ENCODE assay signal across 10 cellular contexts in the genomic region with DNA sequence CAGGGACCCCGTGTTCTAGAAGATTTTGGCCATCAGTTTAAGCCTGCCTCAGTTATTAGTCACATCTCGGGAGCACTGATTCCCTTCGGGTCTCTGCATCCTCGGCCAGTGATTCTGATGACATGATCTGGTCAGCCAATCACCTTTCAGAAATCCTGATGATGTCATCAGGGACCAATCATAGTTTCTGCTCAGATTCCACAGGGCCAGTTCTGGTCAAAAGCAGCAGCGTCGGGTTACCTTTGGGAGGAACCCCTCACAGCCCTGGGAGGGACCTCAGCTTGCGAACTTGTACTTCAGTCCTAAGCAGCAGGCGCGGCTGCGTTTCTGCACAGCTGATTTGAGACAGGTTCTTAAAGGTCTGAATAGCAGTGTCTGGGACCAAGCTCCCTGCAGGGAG. TPM values are rescaled to one million over a fixed set of nuclear protein-coding genes. Genes with fewer than 3 reads are reported as not detected.
DNase-seq lines count a peak whose midpoint lies in the region; ATAC-seq, FAIRE-seq and TF ChIP-seq lines count a peak whose summit lies in the region.
"Had no signal": no experiment of that assay in that cellular context is flagged by ENCODE, and none has a peak within 500 bp of the region (broad histone marks: within the 10 kb centered on the region; RNA-seq: fewer than 3 reads in every experiment).

No MANE protein-coding gene starts in this region.

- TF ChIP-seq CTCF in endothelial cell of umbilical vein (IDR thresholded peaks at IDR 0.05; ENCODE audit: extremely low read depth in 1 of 2, insufficient read depth in 1 of 2, low read depth in 1 of 2, low read length in 2 of 2) (no peak), HepG2 (CRISPR knock-in tag; IDR thresholded peaks at IDR 0.05) (no peak), upper lobe of right lung (IDR thresholded peaks at IDR 0.05) (no peak)

- H3K36me3 ChIP-seq in endothelial cell of umbilical vein (ENCODE audit: control insufficient read depth in 2 of 2, extremely low read depth in 1 of 2, insufficient read depth in 2 of 2, low read length in 2 of 2) = no peaks in the 10 kb centered on the region
- H3K36me3 ChIP-seq in HepG2 (replicated peaks in 1 of 2; ENCODE audit: control insufficient read depth in 1 of 2, insufficient read depth in 2 of 2, low read length in 2 of 2) = peaks cover under 1 to 3% of the 10 kb centered on the region in 2 experiments; a peak in 4 of 5 replicates
- H3K36me3 ChIP-seq in upper lobe of right lung = peaks cover 10% of the 10 kb centered on the region

- dilution Hi-C loops in endothelial cell of umbilical vein (cut with MboI; ENCODE audit: extremely low pct_ligation_motif_present, low sequenced_read_pairs) = no loop called here

- FAIRE-seq in endothelial cell of umbilical vein (lab: Jason Lieb, UNC) (peak; percentile 18), HepG2 (lab: Jason Lieb, UNC) (no peak)
- FAIRE-seq: islet of Langerhans had no signal

- H3K9me3 ChIP-seq in endothelial cell of umbilical vein (replicated peaks; ENCODE audit: control insufficient read depth, insufficient read depth, low read length) (no peaks in the 10 kb centered on the region), HepG2 (ENCODE audit: low read length) (no peaks in the 10 kb centered on the region), upper lobe of right lung (no peaks in the 10 kb centered on the region)

- TF ChIP-seq EP300 in HepG2 (IDR thresholded peaks at IDR 0.05; ENCODE audit: low read depth in 2 of 2, low read length in 2 of 2) = no peak
- TF ChIP-seq EP300 in HepG2 (CRISPR knock-in tag; IDR thresholded peaks at IDR 0.05; ENCODE audit: borderline replicate concordance) = no peak

- H2AFZ ChIP-seq in endothelial cell of umbilical vein (ENCODE audit: low read depth, low read length) (no peak overlapping the region), HepG2 (ENCODE audit: low read length) (no peak overlapping the region)

- no peaks in the 10 kb centered on the region for H3K9me1 ChIP-seq in endothelial cell of umbilical vein (replicated peaks; ENCODE audit: control insufficient read depth, extremely low read depth, insufficient read depth, low read length)

- H3K4me1 ChIP-seq in endothelial cell of umbilical vein (ENCODE audit: control insufficient read depth, extremely low read depth, insufficient read depth, low read length) (no peaks in the 10 kb centered on the region), HepG2 (ENCODE audit: insufficient read depth, low read length) (peaks cover 18% of the 10 kb centered on the region), upper lobe of right lung (peaks cover 5% of the 10 kb centered on the region)

- no peak overlapping the region for H3K4me2 ChIP-seq in endothelial cell of umbilical vein (ENCODE audit: insufficient read depth, low read length)
- H3K4me2 ChIP-seq in HepG2 (ENCODE audit: low read depth, low read length) = no peak overlapping the region

- ATAC-seq in HepG2 (no peak), upper lobe of right lung (no peak)

- in situ Hi-C loops in ACHN (cut with HindIII; ENCODE audit: low pct_ligation_motif_present, low pct_unique_long_range_greater_than_20kb, low sequenced_read_pairs) = no loop called here
- in situ Hi-C loops in HepG2 (cut with HindIII; ENCODE audit: extremely low pct_ligation_motif_present, low pct_unique_long_range_greater_than_20kb) = no loop called here

- BruUV-seq in endothelial cell of umbilical vein (replicated peaks; lab: Mats Ljungman, UMichigan) = no TSS peak
- BruUV-seq in HepG2 (replicated peaks; lab: Mats Ljungman, UMichigan) = no TSS peak

- intact Hi-C loops in endothelial cell of umbilical vein (cut with micrococcal nuclease) (no loop called here), HepG2 (cut with micrococcal nuclease; ENCODE audit: unreplicated experiment) (no loop called here), upper lobe of right lung (cut with DNase I) (no loop called here)

- no peaks in the 10 kb centered on the region for H4K20me1 ChIP-seq in endothelial cell of umbilical vein (replicated peaks; ENCODE audit: control insufficient read depth, extremely low read depth, insufficient read depth, low read length)
- no peaks in the 10 kb centered on the region for H4K20me1 ChIP-seq in HepG2 (ENCODE audit: insufficient read depth, low read length)

- TF ChIP-seq RAD21 in HepG2 (CRISPR knock-in tag; IDR thresholded peaks at IDR 0.05) = no peak

- H3K27ac ChIP-seq in endothelial cell of umbilical vein (ENCODE audit: insufficient read depth, low read depth, low read length) = no peak overlapping the region
- no peak overlapping the region for H3K27ac ChIP-seq in HepG2 (ENCODE audit: extremely low read length, insufficient read depth, low read length)
- no peak overlapping the region for H3K27ac ChIP-seq in upper lobe of right lung

- no peak overlapping the region for H3K9ac ChIP-seq in endothelial cell of umbilical vein (replicated peaks; ENCODE audit: extremely low read depth, insufficient read depth, low read length)
- H3K9ac ChIP-seq in HepG2 (ENCODE audit: insufficient read depth, low read depth, low read length) = no peak overlapping the region

- H3K27me3 ChIP-seq in endothelial cell of umbilical vein (ENCODE audit: control insufficient read depth in 2 of 2, insufficient read depth in 2 of 2, low read length in 2 of 2) (no peaks in the 10 kb centered on the region), HepG2 (ENCODE audit: control insufficient read depth in 1 of 2, insufficient read depth in 2 of 2, low read length in 2 of 2) (no peaks in the 10 kb centered on the region), upper lobe of right lung (no peaks in the 10 kb centered on the region)

- TF ChIP-seq POLR2A in endothelial cell of umbilical vein (IDR thresholded peaks at IDR 0.05; ENCODE audit: low read depth, low read length) = no peak
- no peak for TF ChIP-seq POLR2A in HepG2 (IDR thresholded peaks at IDR 0.05; ENCODE audit: insufficient read depth in 1 of 2, low read depth in 2 of 2, low read length in 2 of 2)

- POLR2A ChIA-PET in endothelial cell of umbilical vein (lab: Charles Lee) (no interaction called here), HepG2 (lab: Yijun Ruan, JAX) (no interaction called here)

- H3K79me2 ChIP-seq in endothelial cell of umbilical vein (ENCODE audit: control insufficient read depth, insufficient read depth, low read length) = no peaks in the 10 kb centered on the region
- H3K79me2 ChIP-seq in HepG2 (ENCODE audit: insufficient read depth, low read length) = no peaks in the 10 kb centered on the region

- 96% methylated on average over 10 of the region's 10 CpGs for WGBS in HepG2 (ENCODE audit: low lambda C conversion rate)

- DNase-seq in ACHN = peak; percentile 75
- peak; percentile 72 for DNase-seq in NCI-H226
- no peak for DNase-seq in endothelial cell of umbilical vein (ENCODE audit: low read depth, low spot score)
- no peak for DNase-seq in HepG2 (ENCODE audit: low spot score)
- DNase-seq in upper lobe of right lung = no peak
- DNase-seq in foreskin melanocyte = no peak
- no peak for DNase-seq in islet precursor cell
- no peak for DNase-seq in NCI-H69 (lab: John Stamatoyannopoulos, UW)
- DNase-seq: activated CD4-positive, alpha-beta T cell treated with anti-CD3 and anti-CD28 coated beads, Interleukin-2, amount 50 U/mL, for 48 hours had no signal

- CTCF ChIA-PET in endothelial cell of umbilical vein (lab: Charles Lee) (no interaction called here), HepG2 (lab: Yijun Ruan, JAX; ENCODE audit: low intra/inter-chr PET ratio, low total read pairs) (no interaction called here)

- H3K4me3 ChIP-seq in endothelial cell of umbilical vein (replicated peaks in 1 of 3; ENCODE audit: insufficient read depth in 1 of 3, low read depth in 1 of 3, low read length in 3 of 3) (no peak overlapping the region), HepG2 (replicated peaks in 1 of 3; ENCODE audit: insufficient read depth in 1 of 3, low read depth in 2 of 3, low read length in 3 of 3) (no peak overlapping the region), upper lobe of right lung (no peak overlapping the region)

RNA-seq across cellular contexts. Expression of gene KDM8, which starts 13.9 kb away (rescaled TPM):
- 8.4 and 8.9 TPM in 2 replicates for total RNA-seq in endothelial cell of umbilical vein
- polyA plus RNA-seq in endothelial cell of umbilical vein = 5.1 TPM in 2 replicates
- 4.0 and 4.6 TPM in 2 replicates for polyA plus RNA-seq in endothelial cell of umbilical vein (2011; cell fraction: cytosol; rRNA removed)
- 14.0 and 15.0 TPM in 2 replicates for polyA plus RNA-seq in endothelial cell of umbilical vein (2011; cell fraction: nucleus; rRNA removed)
- 2.7 and 4.2 TPM in 2 replicates for polyA plus RNA-seq in endothelial cell of umbilical vein (2012)
- polyA minus RNA-seq in endothelial cell of umbilical vein = 6.4 and 24.7 TPM in 2 replicates
- 2.8 TPM for polyA minus RNA-seq in endothelial cell of umbilical vein (2011; cell fraction: cytosol; rRNA and poly(A)+ RNA removed)
- polyA minus RNA-seq in endothelial cell of umbilical vein (2011; cell fraction: nucleus; rRNA and poly(A)+ RNA removed) = 12.1 and 13.0 TPM in 2 replicates
- total RNA-seq in HepG2 (2016; rRNA removed; fragmentation: Illumina TruSeq; extraction: Trizol) = 5.2 and 8.6 TPM in 2 replicates
- 4.8 and 8.6 TPM in 2 replicates for total RNA-seq in HepG2 (2016; cell fraction: cytosol; rRNA removed; fragmentation: Illumina TruSeq; extraction: Trizol; ENCODE audit: low read depth)
- total RNA-seq in HepG2 (2016; cell fraction: insoluble cytoplasmic fraction; rRNA removed; fragmentation: Illumina TruSeq; extraction: Trizol) = 6.8 and 8.9 TPM in 2 replicates
- total RNA-seq in HepG2 (2016; cell fraction: membrane; rRNA removed; fragmentation: Illumina TruSeq; extraction: Trizol) = 5.4 and 6.5 TPM in 2 replicates
- total RNA-seq in HepG2 (2016; cell fraction: nucleus; rRNA removed; fragmentation: Illumina TruSeq; extraction: Trizol) = 10.5 and 11.8 TPM in 2 replicates
- 3.3 and 4.0 TPM in 2 replicates for polyA plus RNA-seq in HepG2 (2011; rRNA removed)
- 1.7 and 1.8 TPM in 2 replicates for polyA plus RNA-seq in HepG2 (2011; cell fraction: cytosol; rRNA removed)
- polyA plus RNA-seq in HepG2 (2011; cell fraction: nucleus; rRNA removed) = 18.0 and 23.0 TPM in 2 replicates
- polyA plus RNA-seq in HepG2 (2012) = 3.3 and 3.7 TPM in 2 replicates
- 1.4 and 2.0 TPM in 2 replicates for polyA plus RNA-seq in HepG2 (2016; cell fraction: cytosol; fragmentation: Illumina TruSeq; extraction: Trizol; ENCODE audit: low read depth)
- polyA plus RNA-seq in HepG2 (2016; cell fraction: insoluble cytoplasmic fraction; fragmentation: Illumina TruSeq; extraction: Trizol; ENCODE audit: low read depth) = 8.2 and 9.2 TPM in 2 replicates
- 2.7 and 2.8 TPM in 2 replicates for polyA plus RNA-seq in HepG2 (2016; cell fraction: membrane; fragmentation: Illumina TruSeq; extraction: Trizol; ENCODE audit: low read depth)
- polyA plus RNA-seq in HepG2 (2016; cell fraction: nucleus; fragmentation: Illumina TruSeq; extraction: Trizol; ENCODE audit: insufficient read depth, low read depth) = 14.1 and 16.6 TPM in 2 replicates
- polyA minus RNA-seq in HepG2 (2011; rRNA and poly(A)+ RNA removed; ENCODE audit: low replicate concordance) = 8.5 and 15.7 TPM in 2 replicates
- polyA minus RNA-seq in HepG2 (2011; cell fraction: cytosol; rRNA and poly(A)+ RNA removed) = 1.7 and 2.4 TPM in 2 replicates
- 13.1 and 14.7 TPM in 2 replicates for polyA minus RNA-seq in HepG2 (2011; cell fraction: nucleus; rRNA and poly(A)+ RNA removed)
- 6.1 TPM for total RNA-seq in upper lobe of right lung

RNA-seq across cellular contexts. Expression of gene NSMCE1, which starts 51.3 kb away (rescaled TPM):
- 42.0 and 46.4 TPM in 2 replicates for total RNA-seq in endothelial cell of umbilical vein
- 21.9 and 23.8 TPM in 2 replicates for polyA plus RNA-seq in endothelial cell of umbilical vein
- 28.7 and 36.9 TPM in 2 replicates for polyA plus RNA-seq in endothelial cell of umbilical vein (2011; cell fraction: cytosol; rRNA removed)
- 15.8 and 16.2 TPM in 2 replicates for polyA plus RNA-seq in endothelial cell of umbilical vein (2011; cell fraction: nucleus; rRNA removed)
- 51.1 and 71.1 TPM in 2 replicates for polyA plus RNA-seq in endothelial cell of umbilical vein (2012)
- 29.8 and 36.0 TPM in 2 replicates for polyA minus RNA-seq in endothelial cell of umbilical vein
- polyA minus RNA-seq in endothelial cell of umbilical vein (2011; cell fraction: cytosol; rRNA and poly(A)+ RNA removed) = 21.2 TPM
- polyA minus RNA-seq in endothelial cell of umbilical vein (2011; cell fraction: nucleus; rRNA and poly(A)+ RNA removed) = 14.1 and 18.2 TPM in 2 replicates
- 52.9 and 53.2 TPM in 2 replicates for total RNA-seq in HepG2 (2016; rRNA removed; fragmentation: Illumina TruSeq; extraction: Trizol)
- total RNA-seq in HepG2 (2016; cell fraction: cytosol; rRNA removed; fragmentation: Illumina TruSeq; extraction: Trizol; ENCODE audit: low read depth) = 17.2 and 19.5 TPM in 2 replicates
- 55.4 and 56.5 TPM in 2 replicates for total RNA-seq in HepG2 (2016; cell fraction: insoluble cytoplasmic fraction; rRNA removed; fragmentation: Illumina TruSeq; extraction: Trizol)
- total RNA-seq in HepG2 (2016; cell fraction: membrane; rRNA removed; fragmentation: Illumina TruSeq; extraction: Trizol) = 25.5 and 27.7 TPM in 2 replicates
- total RNA-seq in HepG2 (2016; cell fraction: nucleus; rRNA removed; fragmentation: Illumina TruSeq; extraction: Trizol) = 28.0 and 30.5 TPM in 2 replicates
- polyA plus RNA-seq in HepG2 (2011; rRNA removed) = 42.7 and 43.5 TPM in 2 replicates
- 43.3 and 48.1 TPM in 2 replicates for polyA plus RNA-seq in HepG2 (2011; cell fraction: cytosol; rRNA removed)
- polyA plus RNA-seq in HepG2 (2011; cell fraction: nucleus; rRNA removed) = 9.6 and 20.1 TPM in 2 replicates
- polyA plus RNA-seq in HepG2 (2012) = 63.6 and 69.8 TPM in 2 replicates
- polyA plus RNA-seq in HepG2 (2016; cell fraction: cytosol; fragmentation: Illumina TruSeq; extraction: Trizol; ENCODE audit: low read depth) = 16.5 and 23.5 TPM in 2 replicates
- polyA plus RNA-seq in HepG2 (2016; cell fraction: insoluble cytoplasmic fraction; fragmentation: Illumina TruSeq; extraction: Trizol; ENCODE audit: low read depth) = 55.4 and 59.8 TPM in 2 replicates
- 23.1 and 25.4 TPM in 2 replicates for polyA plus RNA-seq in HepG2 (2016; cell fraction: membrane; fragmentation: Illumina TruSeq; extraction: Trizol; ENCODE audit: low read depth)
- 58.1 and 59.0 TPM in 2 replicates for polyA plus RNA-seq in HepG2 (2016; cell fraction: nucleus; fragmentation: Illumina TruSeq; extraction: Trizol; ENCODE audit: insufficient read depth, low read depth)
- 68.2 and 105 TPM in 2 replicates for polyA minus RNA-seq in HepG2 (2011; rRNA and poly(A)+ RNA removed; ENCODE audit: low replicate concordance)
- 19.2 and 19.6 TPM in 2 replicates for polyA minus RNA-seq in HepG2 (2011; cell fraction: cytosol; rRNA and poly(A)+ RNA removed)
- 12.1 and 29.7 TPM in 2 replicates for polyA minus RNA-seq in HepG2 (2011; cell fraction: nucleus; rRNA and poly(A)+ RNA removed)
- total RNA-seq in upper lobe of right lung = 49.2 TPM

Comparison
In these comparisons a context has a peak if more than half of its experiments do, and no peak if none do; other contexts are left out.
1. DNase-seq: peak in ACHN (single experiment) and NCI-H226 (single experiment); none in endothelial cell of umbilical vein (single experiment), HepG2 (single experiment), upper lobe of right lung (single experiment), foreskin melanocyte (single experiment), islet precursor cell (single experiment) and NCI-H69 (single experiment).